8 cellular contexts compared by ENCODE assay signal in the genomic region with DNA sequence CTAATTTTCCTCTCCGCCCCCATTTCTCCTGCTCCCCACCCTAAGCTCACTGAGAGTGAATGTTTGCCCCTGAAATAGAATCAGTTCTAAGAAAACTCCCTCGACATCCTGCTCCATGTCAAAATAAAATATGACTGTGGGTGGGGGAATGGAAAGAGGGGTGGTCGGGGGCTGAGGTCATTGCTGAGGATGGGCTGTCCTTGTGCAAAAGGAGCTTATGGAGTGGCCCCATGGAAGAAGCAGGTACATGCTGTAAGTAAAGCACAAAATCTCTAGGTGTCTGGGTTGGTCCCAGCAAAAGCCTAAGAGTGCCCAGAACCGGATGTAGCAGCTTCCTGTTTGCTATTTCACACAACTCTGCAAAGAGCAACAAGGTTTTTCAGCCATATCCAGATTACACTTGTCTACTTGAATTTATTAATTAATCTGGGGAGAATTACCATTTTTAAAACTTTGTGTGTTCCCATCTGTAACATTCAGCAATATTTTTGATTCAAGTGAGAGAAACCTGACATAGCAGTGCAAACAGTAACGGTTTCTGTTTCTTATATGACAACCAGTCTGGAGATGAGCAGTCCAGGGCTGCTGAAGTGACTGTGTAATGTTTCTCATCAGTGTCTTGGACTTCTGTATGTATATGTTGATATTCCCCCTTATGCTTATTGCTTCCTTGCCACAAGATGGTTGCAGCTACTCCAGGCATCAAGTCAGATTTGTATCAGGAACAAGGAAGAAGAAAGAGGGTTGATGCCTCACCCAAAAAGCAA. TPM values are rescaled to one million over a fixed set of nuclear protein-coding genes. Genes with fewer than 3 reads are reported as not detected.
DNase-seq lines count a peak whose midpoint lies in the region; ATAC-seq and TF ChIP-seq lines count a peak whose summit lies in the region.

No MANE protein-coding gene starts in this region.

- no peak overlapping the region for H3K9ac ChIP-seq in H9 (ENCODE audit: extremely low read depth, insufficient read length, low read length)

- H4K8ac ChIP-seq in H9 (replicated peaks; ENCODE audit: insufficient read length, low read depth, low read length), result no peak overlapping the region

- intact Hi-C loops in OCI-LY7 (cut with micrococcal nuclease; ENCODE audit: unreplicated experiment), result loop anchor here (10.0 kb wide), 1 partner anchor 340 kb away; a partner anchor contains a TSS
- intact Hi-C loops in mucosa of descending colon (cut with DNase I, micrococcal nuclease), result no loop called here

- no peak overlapping the region for H2BK15ac ChIP-seq in H9 (ENCODE audit: low read depth, low read length)

- no CpG with 5 or more reads among the region's 5 CpGs for WGBS in H9 (ENCODE audit: extremely low coverage, insufficient read length, low lambda C conversion rate)

- H3K79me2 ChIP-seq in OCI-LY7 (ENCODE audit: insufficient read depth, low read depth, low read length) (no peaks in the 10 kb centered on the region), H9 (ENCODE audit: insufficient read depth, low read length) (no peaks in the 10 kb centered on the region)

- no peaks in the 10 kb centered on the region for H3K23me2 ChIP-seq in H9 (ENCODE audit: insufficient read length, low read depth, low read length, poor library complexity, severe bottlenecking)

- no peak overlapping the region for H3K4me3 Mint-ChIP-seq in H9

- peaks cover 26% of the 10 kb centered on the region for H3K4me1 ChIP-seq in OCI-LY7 (ENCODE audit: insufficient read depth, low read length, poor library complexity, severe bottlenecking)
- peaks cover 6% of the 10 kb centered on the region for H3K4me1 ChIP-seq in mucosa of descending colon (ENCODE audit: low read depth)
- no peaks in the 10 kb centered on the region for H3K4me1 ChIP-seq in H9 (ENCODE audit: insufficient read depth, low read length)

- no peaks in the 10 kb centered on the region for H3K9me2 ChIP-seq in OCI-LY7 (ENCODE audit: insufficient read depth, low read length)

- no peak overlapping the region for H2AK5ac ChIP-seq in H9 (ENCODE audit: insufficient read length, low read length)

- H3K4me3 ChIP-seq in OCI-LY7 (ENCODE audit: low read depth, low read length, poor library complexity, severe bottlenecking) (peak overlapping the region; percentile 35), mucosa of descending colon (no peak overlapping the region)

- H3K56ac ChIP-seq in H9 (ENCODE audit: insufficient read length, low read depth, low read length), result no peak overlapping the region

- H3K4me2 ChIP-seq in OCI-LY7 (ENCODE audit: low read length) (peak overlapping the region; percentile 66), H9 (ENCODE audit: insufficient read depth, insufficient read length, low read length) (no peak overlapping the region)

- H3K36me3 ChIP-seq in OCI-LY7 (ENCODE audit: insufficient read depth, low read length) (no peaks in the 10 kb centered on the region), mucosa of descending colon (ENCODE audit: low read depth) (no peaks in the 10 kb centered on the region)

- H3K27ac ChIP-seq in OCI-LY7 (ENCODE audit: low read depth, low read length, poor library complexity, severe bottlenecking) (peak overlapping the region; percentile 21), H9 (ENCODE audit: insufficient read length, low read depth, low read length) (no peak overlapping the region)

- H2BK12ac ChIP-seq in H9 (ENCODE audit: insufficient read length, low read depth, low read length), result no peak overlapping the region

- H3K27ac Mint-ChIP-seq in H9, result no peak overlapping the region

- TF ChIP-seq CTCF in OCI-LY7 (conservative IDR thresholded peaks at IDR 0.05; ENCODE audit: low read length) (no peak), mucosa of descending colon (IDR thresholded peaks at IDR 0.05) (no peak), H9 (conservative IDR thresholded peaks at IDR 0.05) (no peak)

- no peaks in the 10 kb centered on the region for H3K27me3 ChIP-seq in H9 (ENCODE audit: insufficient read depth, low read length)

- no peak overlapping the region for H3K14ac ChIP-seq in H9 (ENCODE audit: insufficient read depth, low read length)

- H3K9me3 ChIP-seq in OCI-LY7 (ENCODE audit: low read length) (no peaks in the 10 kb centered on the region), mucosa of descending colon (no peaks in the 10 kb centered on the region), H9 (ENCODE audit: control insufficient read depth, low read depth, low read length) (no peaks in the 10 kb centered on the region)

- CTCF ChIA-PET in OCI-LY7 (lab: Charles Lee; ENCODE audit: unreplicated experiment), result no interaction called here

- no TSS peak for BruUV-seq in OCI-LY7 (replicated peaks; lab: Mats Ljungman, UMichigan)

- no peaks in the 10 kb centered on the region for H4K20me1 ChIP-seq in OCI-LY7 (ENCODE audit: insufficient read depth, low read length)
- H4K20me1 ChIP-seq in H9 (ENCODE audit: control insufficient read depth, insufficient read depth, insufficient read length), result no peaks in the 10 kb centered on the region

- peaks cover 0 to 5% (median 0%) of the 10 kb centered on the region in 3 experiments; a peak in 1 of 7 replicates for H3K36me3 Mint-ChIP-seq in H9 (ENCODE audit: insufficient read depth in 1 of 3, low read depth in 3 of 3)

- H3K4me1 Mint-ChIP-seq in H9, result peaks cover 3% of the 10 kb centered on the region in 2 experiments

- peaks cover 15% of the 10 kb centered on the region for H3K27me3 Mint-ChIP-seq in H9 (ENCODE audit: low read depth)

- no peak overlapping the region for H4K91ac ChIP-seq in H9 (ENCODE audit: insufficient read length, low read depth, low read length)

- H2BK5ac ChIP-seq in H9 (ENCODE audit: insufficient read length, low read length), result no peak overlapping the region

- POLR2A ChIA-PET in OCI-LY7 (lab: Charles Lee), result interaction anchor here (0.5 to 1.8 kb wide), 4 partner anchors 13 to 967 kb away, joined by 4 to 7 read pairs (median 6); no protein-coding TSS in a partner anchor

- H3T11ph ChIP-seq in H9 (ENCODE audit: low read length), result no peak overlapping the region

- H2AFZ ChIP-seq in OCI-LY7 (ENCODE audit: low read length), result peak overlapping the region; percentile 57; the same call in 1 of the 2 replicates
- no peak overlapping the region for H2AFZ ChIP-seq in H9 (ENCODE audit: low read length)

- H3K4ac ChIP-seq in H9 (ENCODE audit: low read depth, low read length), result no peak overlapping the region

- no peak overlapping the region for H3K18ac ChIP-seq in H9 (ENCODE audit: insufficient read length, low read depth, low read length)

- H3K9me3 Mint-ChIP-seq in H9, result peaks cover 0 to 37% of the 10 kb centered on the region in 2 experiments; a peak in 2 of 5 replicates

- H3K23ac ChIP-seq in H9 (ENCODE audit: insufficient read length, low read depth, low read length), result no peak overlapping the region

- no peak overlapping the region for H2BK120ac ChIP-seq in H9 (ENCODE audit: low read depth, low read length, poor library complexity, severe bottlenecking)

- DNase-seq in OCI-LY7 (ENCODE audit: low spot score) (peak; percentile 62), mucosa of descending colon (peak in 1 of 3 donors; percentile 34), NCI-H2171 (lab: John Stamatoyannopoulos, UW) (no peak), H9 (no peak), NCI-H524 treated with DMSO at 0.1 percent for 48 hours (lab: John Stamatoyannopoulos, UW) (no peak), Ammon's horn (ENCODE audit: low spot score) (no peak)

- ATAC-seq in GM18867 (IDR thresholded peaks at IDR 0.05; ENCODE audit: unreplicated experiment) (peak; percentile 59), HG02763 (IDR thresholded peaks at IDR 0.05; ENCODE audit: unreplicated experiment) (peak; percentile 51), mucosa of descending colon (peak; percentile 66)

- no peaks in the 10 kb centered on the region for H3K79me1 ChIP-seq in H9 (ENCODE audit: insufficient read depth, low read depth, low read length, poor library complexity, severe bottlenecking)

- H2BK20ac ChIP-seq in H9 (ENCODE audit: low read depth, low read length, poor library complexity, severe bottlenecking), result no peak overlapping the region

- H4K5ac ChIP-seq in H9 (ENCODE audit: insufficient read length, low read depth, low read length), result no peak overlapping the region

RNA-seq across cellular contexts. Expression of a gene that starts 40.4 kb away (rescaled TPM):
- total RNA-seq in OCI-LY7 (2014; rRNA removed; shearing (Covaris generic)), result not detected in 2 replicates
- total RNA-seq in OCI-LY7 (2022), result not detected in 2 replicates
- total RNA-seq in mucosa of descending colon, result 1 to 10 TPM; 2.1 to 2.4 (median 2.1) TPM
- total RNA-seq in H9 (2021), result not detected in 2 replicates
